8 cellular contexts compared by ENCODE assay signal in genomic region chr3:7205535-7206331, GRCh38.
A peak's percentile ranks its signal among the peaks of the same experiment; 100 is the strongest.
DNase-seq lines count a peak whose midpoint lies in the region; ATAC-seq, FAIRE-seq and TF ChIP-seq lines count a peak whose summit lies in the region.

No MANE protein-coding gene starts in this region.

- H3K4me3 Mint-ChIP-seq in stimulated activated naive B cell treated with anti-CD40 and anti-IgM and Interleukin-4, amounts not matched to agents 10 μg/mL and 1 μg/mL and 100 μg/mL, for 72 hours, result peak overlapping the region in 1 of 2 donors; percentile 46

- DNase-seq in left ventricle myocardium inferior, result no peak
- DNase-seq in Right ventricle myocardium superior, result no peak
- no peak for DNase-seq in effector memory CD4-positive, alpha-beta T cell
- DNase-seq in H54 (ENCODE audit: insufficient read length, low spot score), result no peak
- no peak for DNase-seq in D721Med (ENCODE audit: insufficient read length, low spot score)
- DNase-seq in stimulated activated naive B cell treated with anti-CD40 and anti-IgM and Interleukin-4, amounts not matched to agents 10 μg/mL and 1 μg/mL and 100 μg/mL, for 72 hours, result no peak
- no peak for DNase-seq in nucleus accumbens (lab: John Stamatoyannopoulos, UW)

- no peak for FAIRE-seq in H54 (lab: Jason Lieb, UNC)
- no peak for FAIRE-seq in D721Med (lab: Jason Lieb, UNC)

- H3K27ac ChIP-seq in left ventricle myocardium inferior (replicated peaks), result no peak overlapping the region
- H3K27ac ChIP-seq in effector memory CD4-positive, alpha-beta T cell (ENCODE audit: insufficient read depth, low read length, poor library complexity, severe bottlenecking), result no peak overlapping the region

- TF ChIP-seq CTCF in left ventricle myocardium inferior (IDR thresholded peaks at IDR 0.05; ENCODE audit: borderline replicate concordance), result no peak
- no peak for TF ChIP-seq CTCF in D721Med (IDR thresholded peaks at IDR 0.05; ENCODE audit: insufficient read depth, missing control alignments)

- H3K27me3 Mint-ChIP-seq in stimulated activated naive B cell treated with anti-CD40 and anti-IgM and Interleukin-4, amounts not matched to agents 10 μg/mL and 1 μg/mL and 100 μg/mL, for 72 hours, result no peaks in the 10 kb centered on the region

- no peak for ATAC-seq in Right ventricle myocardium superior (ENCODE audit: poor library complexity)
- peak; percentile 60 for ATAC-seq in HG03135 (IDR thresholded peaks at IDR 0.05; ENCODE audit: unreplicated experiment)
- no peak for ATAC-seq in stimulated activated naive B cell treated with anti-CD40 and anti-IgM and Interleukin-4, amounts not matched to agents 10 μg/mL and 1 μg/mL and 100 μg/mL, for 72 hours (replicated peaks)

- peak overlapping the region; percentile 30 for H3K4me3 ChIP-seq in left ventricle myocardium inferior
- peak overlapping the region; percentile 15 for H3K4me3 ChIP-seq in effector memory CD4-positive, alpha-beta T cell (ENCODE audit: insufficient read depth, low read depth, low read length, poor library complexity, severe bottlenecking)

- H3K9me3 ChIP-seq in left ventricle myocardium inferior (replicated peaks), result no peaks in the 10 kb centered on the region
- H3K9me3 ChIP-seq in effector memory CD4-positive, alpha-beta T cell (ENCODE audit: control insufficient read depth, low read length), result no peaks in the 10 kb centered on the region

- no peak for TF ChIP-seq POLR2A in H54 (IDR thresholded peaks at IDR 0.05; ENCODE audit: low read depth, low read length)

- no peak overlapping the region for H3K27ac Mint-ChIP-seq in stimulated activated naive B cell treated with anti-CD40 and anti-IgM and Interleukin-4, amounts not matched to agents 10 μg/mL and 1 μg/mL and 100 μg/mL, for 72 hours

- H3K36me3 Mint-ChIP-seq in stimulated activated naive B cell treated with anti-CD40 and anti-IgM and Interleukin-4, amounts not matched to agents 10 μg/mL and 1 μg/mL and 100 μg/mL, for 72 hours, result no peaks in the 10 kb centered on the region

- H3K4me1 Mint-ChIP-seq in stimulated activated naive B cell treated with anti-CD40 and anti-IgM and Interleukin-4, amounts not matched to agents 10 μg/mL and 1 μg/mL and 100 μg/mL, for 72 hours, result no peaks in the 10 kb centered on the region

- intact Hi-C loops in left ventricle myocardium inferior (cut with micrococcal nuclease) (no loop called here), Right ventricle myocardium superior (cut with DNase I) (no loop called here)

- H3K36me3 ChIP-seq in left ventricle myocardium inferior, result no peaks in the 10 kb centered on the region
- H3K36me3 ChIP-seq in effector memory CD4-positive, alpha-beta T cell (ENCODE audit: control insufficient read depth, insufficient read depth, low read length), result no peaks in the 10 kb centered on the region

- peaks cover 0 to 3% of the 10 kb centered on the region in 2 donors for H3K9me3 Mint-ChIP-seq in stimulated activated naive B cell treated with anti-CD40 and anti-IgM and Interleukin-4, amounts not matched to agents 10 μg/mL and 1 μg/mL and 100 μg/mL, for 72 hours

- no peaks in the 10 kb centered on the region for H3K4me1 ChIP-seq in left ventricle myocardium inferior
- H3K4me1 ChIP-seq in effector memory CD4-positive, alpha-beta T cell (ENCODE audit: control insufficient read depth, insufficient read depth, low read length, poor library complexity, severe bottlenecking), result no peaks in the 10 kb centered on the region

- H3K27me3 ChIP-seq in left ventricle myocardium inferior (ENCODE audit: low read depth), result no peaks in the 10 kb centered on the region
- H3K27me3 ChIP-seq in effector memory CD4-positive, alpha-beta T cell (replicated peaks; ENCODE audit: control insufficient read depth, insufficient read depth, low read length, poor library complexity, severe bottlenecking), result no peaks in the 10 kb centered on the region
